ENCODE assay signal across 9 cellular contexts in genomic region chr22:22810018-22810427, GRCh38.
DNase-seq lines count a peak whose midpoint lies in the region; ATAC-seq and TF ChIP-seq lines count a peak whose summit lies in the region.
"Had no signal": no experiment of that assay in that cellular context is flagged by ENCODE, and none has a peak within 500 bp of the region (broad histone marks: within the 10 kb centered on the region; RNA-seq: fewer than 3 reads in every experiment).

No MANE protein-coding gene starts in this region.

- no CpG with 5 or more reads among the region's 5 CpGs for WGBS in gastroesophageal sphincter (ENCODE audit: low coverage in 1 of 2), 2 donors

- H3K27me3 ChIP-seq in gastroesophageal sphincter = peaks cover 14% of the 10 kb centered on the region
- H3K27me3 ChIP-seq: vagina had no signal

- no peak for TF ChIP-seq POLR2A in gastroesophageal sphincter (IDR thresholded peaks at IDR 0.05)

- no peak overlapping the region for H3K4me3 Mint-ChIP-seq in stimulated activated naive CD8-positive, alpha-beta T cell treated with anti-CD3 and anti-CD28 coated beads, Interleukin-15, amount 100 ng/mL, for 72 hours

- ATAC-seq in Right ventricle myocardium inferior = peak; percentile 52
- ATAC-seq in stimulated activated naive CD8-positive, alpha-beta T cell treated with anti-CD3 and anti-CD28 coated beads, Interleukin-15, amount 100 ng/mL, for 72 hours = peak; percentile 84
- ATAC-seq in GM18517 (IDR thresholded peaks at IDR 0.05; ENCODE audit: unreplicated experiment) = no peak
- ATAC-seq in gastroesophageal sphincter = no peak

- peak in 2 of 4 experiments; percentile 35 to 54 for TF ChIP-seq CTCF in gastroesophageal sphincter (IDR thresholded peaks at IDR 0.05)

- no peak overlapping the region for H3K27ac Mint-ChIP-seq in stimulated activated naive CD8-positive, alpha-beta T cell treated with anti-CD3 and anti-CD28 coated beads, Interleukin-15, amount 100 ng/mL, for 72 hours

- H3K9me3 ChIP-seq in gastroesophageal sphincter = no peaks in the 10 kb centered on the region
- H3K9me3 ChIP-seq: vagina had no signal

- TF ChIP-seq EP300 in gastroesophageal sphincter (IDR thresholded peaks at IDR 0.05) = no peak

- H3K27me3 Mint-ChIP-seq in stimulated activated naive CD8-positive, alpha-beta T cell treated with anti-CD3 and anti-CD28 coated beads, Interleukin-15, amount 100 ng/mL, for 72 hours = no peaks in the 10 kb centered on the region

- no peak overlapping the region for H3K4me3 ChIP-seq in gastroesophageal sphincter
- H3K4me3 ChIP-seq: vagina had no signal

- H3K4me1 ChIP-seq in gastroesophageal sphincter = no peaks in the 10 kb centered on the region
- H3K4me1 ChIP-seq: vagina had no signal

- H3K9me3 Mint-ChIP-seq in stimulated activated naive CD8-positive, alpha-beta T cell treated with anti-CD3 and anti-CD28 coated beads, Interleukin-15, amount 100 ng/mL, for 72 hours = no peaks in the 10 kb centered on the region

- intact Hi-C loops in Right ventricle myocardium inferior (cut with DNase I) = loop anchor here (1.0 to 2.0 kb wide), 2 partner anchors 75 to 146 kb away; no protein-coding TSS in a partner anchor
- intact Hi-C loops in cardiac septum (cut with DNase I) = no loop called here

- DNase-seq in Right ventricle myocardium inferior (ENCODE audit: missing footprints) = no peak
- DNase-seq in cardiac septum (ENCODE audit: low spot score) = no peak
- DNase-seq in activated CD4-positive, CD25-positive, alpha-beta regulatory T cell (lab: John Stamatoyannopoulos, UW) = peak; percentile 31 to 69 (median 46)
- DNase-seq in cerebellum (ENCODE audit: low spot score) = peak; percentile 27
- peak; percentile 33 for DNase-seq in myocyte (ENCODE audit: low read depth)
- peak in 1 of 2 donors; percentile 56 for DNase-seq in stimulated activated naive CD8-positive, alpha-beta T cell treated with anti-CD3 and anti-CD28 coated beads, Interleukin-15, amount 100 ng/mL, for 72 hours

- peaks cover 19% of the 10 kb centered on the region for H3K4me1 Mint-ChIP-seq in stimulated activated naive CD8-positive, alpha-beta T cell treated with anti-CD3 and anti-CD28 coated beads, Interleukin-15, amount 100 ng/mL, for 72 hours

- no peak overlapping the region for H3K27ac ChIP-seq in gastroesophageal sphincter
- H3K27ac ChIP-seq: vagina had no signal

- no peaks in the 10 kb centered on the region for H3K36me3 ChIP-seq in gastroesophageal sphincter
- H3K36me3 ChIP-seq: vagina had no signal

Comparison
In these comparisons a context has a peak if more than half of its experiments do, and no peak if none do; other contexts are left out.
1. ATAC-seq: peak in Right ventricle myocardium inferior (single experiment) and stimulated activated naive CD8-positive, alpha-beta T cell treated with anti-CD3 and anti-CD28 coated beads, Interleukin-15, amount 100 ng/mL, for 72 hours (single experiment); none in GM18517 (single experiment) and gastroesophageal sphincter (single experiment).
2. DNase-seq: peak in activated CD4-positive, CD25-positive, alpha-beta regulatory T cell (4 of 4), cerebellum (single experiment) and myocyte (single experiment); none in Right ventricle myocardium inferior (single experiment) and cardiac septum (single experiment).